ENCODE assay signal across 14 cellular contexts in the genomic region with DNA sequence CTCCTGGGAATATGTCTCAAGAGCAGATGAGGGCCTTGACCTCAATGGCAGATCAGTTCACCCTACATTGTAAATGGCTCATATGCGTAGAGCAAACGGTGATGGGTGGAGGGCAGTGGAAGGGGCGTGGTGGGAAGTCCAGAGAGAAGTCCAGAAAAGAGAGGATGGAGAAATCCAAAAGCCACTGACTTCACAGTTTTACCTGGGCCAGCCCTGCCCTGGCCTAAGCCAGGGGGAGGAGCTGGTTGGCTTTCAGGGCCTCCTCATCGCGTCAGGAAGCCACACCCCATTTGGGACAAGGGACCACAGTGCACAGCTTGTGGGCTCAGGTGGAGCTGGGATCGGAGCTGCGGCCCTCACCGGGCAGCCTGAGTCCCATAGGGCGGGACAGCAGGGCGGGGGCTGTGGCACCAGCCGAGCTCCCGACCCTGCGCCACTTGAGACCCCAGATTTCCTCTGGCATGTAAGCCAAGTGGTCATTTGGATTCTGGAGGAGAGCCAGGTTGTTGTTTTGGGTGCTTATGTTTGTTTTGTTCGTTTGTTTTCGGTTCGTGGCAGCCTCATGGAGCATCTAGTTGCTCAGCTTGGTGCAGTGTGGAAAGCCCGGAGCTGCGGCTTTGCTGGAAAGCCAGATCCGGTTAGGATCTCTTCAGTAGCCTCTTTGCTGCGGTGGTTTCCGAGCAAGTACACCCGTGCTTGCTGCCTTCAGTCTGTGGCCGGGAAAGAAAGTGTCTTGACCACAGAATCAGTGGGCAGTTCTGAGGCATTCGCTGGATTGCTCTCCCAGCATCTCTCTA. TPM values are rescaled to one million over a fixed set of nuclear protein-coding genes. Genes with fewer than 3 reads are reported as not detected.
DNase-seq lines count a peak whose midpoint lies in the region; ATAC-seq and TF ChIP-seq lines count a peak whose summit lies in the region.
"Had no signal": no experiment of that assay in that cellular context is flagged by ENCODE, and none has a peak within 500 bp of the region (broad histone marks: within the 10 kb centered on the region; RNA-seq: fewer than 3 reads in every experiment).

No MANE protein-coding gene starts in this region.

- H3K27ac Mint-ChIP-seq in endodermal cell = no peak overlapping the region
- peak overlapping the region; percentile 91 for H3K27ac Mint-ChIP-seq in nephron progenitor cell
- H3K27ac Mint-ChIP-seq in activated CD8-positive, alpha-beta T cell treated with anti-CD3 and anti-CD28 coated beads for 36 hours = no peak overlapping the region
- H3K27ac Mint-ChIP-seq: activated T-helper 17 cell treated with anti-CD3 and anti-CD28 coated beads, Interleukin-2, amount 50 U/mL, for 72 hours; brain; natural killer cell had no signal

- TF ChIP-seq POLR2A in ovary (IDR thresholded peaks at IDR 0.05) = no peak

- H3K4me3 Mint-ChIP-seq in endodermal cell (no peak overlapping the region), nephron progenitor cell (no peak overlapping the region)
- no peak overlapping the region for H3K4me3 Mint-ChIP-seq in activated CD8-positive, alpha-beta T cell treated with anti-CD3 and anti-CD28 coated beads for 36 hours
- H3K4me3 Mint-ChIP-seq: activated T-helper 17 cell treated with anti-CD3 and anti-CD28 coated beads, Interleukin-2, amount 50 U/mL, for 72 hours; brain; natural killer cell had no signal

- H3K9me3 ChIP-seq in endodermal cell (ENCODE audit: control insufficient read depth, low read length) = no peaks in the 10 kb centered on the region
- H3K9me3 ChIP-seq in ovary = no peaks in the 10 kb centered on the region
- no peaks in the 10 kb centered on the region for H3K9me3 ChIP-seq in colonic mucosa

- H3K27ac ChIP-seq in endodermal cell (ENCODE audit: low read depth, low read length) (no peak overlapping the region), ovary (no peak overlapping the region), colonic mucosa (no peak overlapping the region)

- H3K4me1 ChIP-seq in endodermal cell (ENCODE audit: control insufficient read depth, insufficient read depth, low read length) = no peaks in the 10 kb centered on the region
- H3K4me1 ChIP-seq in ovary (ENCODE audit: insufficient read depth) = peaks cover 2% of the 10 kb centered on the region
- H3K4me1 ChIP-seq in colonic mucosa = no peaks in the 10 kb centered on the region

- no peaks in the 10 kb centered on the region for H3K27me3 Mint-ChIP-seq in endodermal cell (ENCODE audit: insufficient read depth)
- peaks cover 6% of the 10 kb centered on the region for H3K27me3 Mint-ChIP-seq in nephron progenitor cell (ENCODE audit: low read depth, poor library complexity)
- H3K27me3 Mint-ChIP-seq in activated CD8-positive, alpha-beta T cell treated with anti-CD3 and anti-CD28 coated beads for 36 hours = peaks cover 4% of the 10 kb centered on the region

- H3K9me3 Mint-ChIP-seq in endodermal cell = peaks cover 2% of the 10 kb centered on the region
- H3K9me3 Mint-ChIP-seq in nephron progenitor cell = peaks cover 17% of the 10 kb centered on the region
- H3K9me3 Mint-ChIP-seq in activated CD8-positive, alpha-beta T cell treated with anti-CD3 and anti-CD28 coated beads for 36 hours = peaks cover 7% of the 10 kb centered on the region
- H3K9me3 Mint-ChIP-seq: activated T-helper 17 cell treated with anti-CD3 and anti-CD28 coated beads, Interleukin-2, amount 50 U/mL, for 72 hours; natural killer cell had no signal

- DNase-seq in DMS153 (lab: John Stamatoyannopoulos, UW) (peak; percentile 27), NCI-H2029 (lab: John Stamatoyannopoulos, UW) (peak; percentile 47), endodermal cell (peak; percentile 86), nephron progenitor cell (no peak), ovary (no peak), colonic mucosa (no peak)
- DNase-seq in activated CD4-positive, alpha-beta T cell treated with anti-CD3 and anti-CD28 coated beads, Interleukin-2, amount 50 U/mL, for 4 hours = no peak
- DNase-seq in activated CD8-positive, alpha-beta T cell treated with anti-CD3 and anti-CD28 coated beads for 36 hours = no peak
- DNase-seq: activated CD4-positive, alpha-beta T cell treated with anti-CD3 and anti-CD28 coated beads for 4 hours; natural killer cell; NCI-H1048; stimulated activated CD4-positive, alpha-beta T cell treated with anti-CD3 and anti-CD28 coated beads, Interleukin-12 subunit alpha, Interleukin-12 subunit beta, amount 100 ng/mL, for 4 hours had no signal

- CTCF ChIA-PET in activated CD8-positive, alpha-beta T cell treated with anti-CD3 and anti-CD28 coated beads for 36 hours (lab: Charles Lee) = no interaction called here

- H3K27me3 ChIP-seq in endodermal cell (ENCODE audit: control insufficient read depth, insufficient read depth, low read length, poor library complexity, severe bottlenecking) (no peaks in the 10 kb centered on the region), ovary (no peaks in the 10 kb centered on the region), colonic mucosa (no peaks in the 10 kb centered on the region)

- intact Hi-C loops in ovary (cut with DNase I) = no loop called here
- intact Hi-C loops in colonic mucosa (cut with DNase I) = no loop called here
- intact Hi-C loops in activated CD8-positive, alpha-beta T cell treated with anti-CD3 and anti-CD28 coated beads for 36 hours (cut with micrococcal nuclease) = no loop called here

- TF ChIP-seq CTCF in endodermal cell (conservative IDR thresholded peaks at IDR 0.05) (no peak), nephron progenitor cell (IDR thresholded peaks at IDR 0.05) (no peak), ovary (IDR thresholded peaks at IDR 0.05) (no peak), colonic mucosa (IDR thresholded peaks at IDR 0.05) (no peak)
- TF ChIP-seq CTCF in activated CD8-positive, alpha-beta T cell treated with anti-CD3 and anti-CD28 coated beads for 36 hours (IDR thresholded peaks at IDR 0.05) = no peak

- POLR2A ChIA-PET in activated CD8-positive, alpha-beta T cell treated with anti-CD3 and anti-CD28 coated beads for 36 hours (lab: Charles Lee) = no interaction called here

- H3K9ac ChIP-seq in endodermal cell (ENCODE audit: extremely low read depth, low read length, poor library complexity, severe bottlenecking) (no peak overlapping the region), colonic mucosa (ENCODE audit: low read depth in 2 of 2, low read length in 2 of 2) (no peak overlapping the region)

- H3K36me3 ChIP-seq in endodermal cell (ENCODE audit: control insufficient read depth, insufficient read depth, low read length) (no peaks in the 10 kb centered on the region), ovary (no peaks in the 10 kb centered on the region), colonic mucosa (no peaks in the 10 kb centered on the region)

- no peak for TF ChIP-seq EP300 in ovary (IDR thresholded peaks at IDR 0.05)

- no peak overlapping the region for H3K4me3 ChIP-seq in endodermal cell (ENCODE audit: low read length)
- H3K4me3 ChIP-seq in ovary = no peak overlapping the region
- no peak overlapping the region for H3K4me3 ChIP-seq in colonic mucosa

- WGBS in endodermal cell (ENCODE audit: insufficient coverage in 1 of 2, insufficient read length in 1 of 2), 2 experiments = 83 to 87% methylated on average over 17 to 24 of the region's 24 CpGs
- 45 to 62% (median 53%) methylated on average over 24 of the region's 24 CpGs for WGBS in ovary, 3 donors

- H3K36me3 Mint-ChIP-seq in endodermal cell (ENCODE audit: low read depth) (no peaks in the 10 kb centered on the region), nephron progenitor cell (ENCODE audit: low read depth) (peaks cover 6% of the 10 kb centered on the region)
- no peaks in the 10 kb centered on the region for H3K36me3 Mint-ChIP-seq in activated CD8-positive, alpha-beta T cell treated with anti-CD3 and anti-CD28 coated beads for 36 hours (ENCODE audit: low read depth)
- H3K36me3 Mint-ChIP-seq: brain, natural killer cell had no signal

- H3K4me1 Mint-ChIP-seq in endodermal cell (peaks cover 16% of the 10 kb centered on the region), nephron progenitor cell (peaks cover 30% of the 10 kb centered on the region)
- H3K4me1 Mint-ChIP-seq in activated CD8-positive, alpha-beta T cell treated with anti-CD3 and anti-CD28 coated beads for 36 hours (ENCODE audit: low read depth) = no peaks in the 10 kb centered on the region
- H3K4me1 Mint-ChIP-seq: activated T-helper 17 cell treated with anti-CD3 and anti-CD28 coated beads, Interleukin-2, amount 50 U/mL, for 72 hours; natural killer cell had no signal

- no peak for ATAC-seq in activated CD8-positive, alpha-beta T cell treated with anti-CD3 and anti-CD28 coated beads for 36 hours
- ATAC-seq: activated T-helper 17 cell treated with anti-CD3 and anti-CD28 coated beads, Interleukin-2, amount 50 U/mL, for 72 hours; natural killer cell had no signal

RNA-seq across cellular contexts. Expression of gene RIOK1, which starts 42.2 kb away (rescaled TPM):
- total RNA-seq in endodermal cell (10 to 100 TPM; 17.7 to 20.3 TPM), ovary (10 to 100 TPM; 11.2 to 33.2 (median 18.5) TPM), colonic mucosa (10 to 100 TPM; 16.6 to 16.9 TPM)
- polyA plus RNA-seq in endodermal cell (2013, experiment 1 of 2) = 20.2 TPM
- 17.9 TPM for polyA plus RNA-seq in endodermal cell (2013, experiment 2 of 2)
- 10 to 100 TPM; 11.7 to 17.3 TPM for polyA plus RNA-seq in ovary
- total RNA-seq in activated CD8-positive, alpha-beta T cell treated with anti-CD3 and anti-CD28 coated beads for 36 hours = 10 to 100 TPM; 46.8 to 50.0 TPM

RNA-seq across cellular contexts. Expression of gene CAGE1, which starts 42.2 kb away (rescaled TPM):
- total RNA-seq in endodermal cell (under 1 TPM; 0.15 to 0.22 TPM), ovary (not detected), colonic mucosa (not detected)
- not detected for polyA plus RNA-seq in endodermal cell (2013, experiment 1 of 2)
- not detected for polyA plus RNA-seq in endodermal cell (2013, experiment 2 of 2)
- not detected for polyA plus RNA-seq in ovary
- total RNA-seq in activated CD8-positive, alpha-beta T cell treated with anti-CD3 and anti-CD28 coated beads for 36 hours = under 1 TPM; 0.11 to 0.18 TPM

Comparison
In these comparisons a context has a peak if more than half of its experiments do, and no peak if none do; other contexts are left out.
1. DNase-seq: peak in DMS153 (single experiment), NCI-H2029 (single experiment) and endodermal cell (single experiment); none in nephron progenitor cell (single experiment), ovary (0 of 5), colonic mucosa (single experiment), activated CD4-positive, alpha-beta T cell treated with anti-CD3 and anti-CD28 coated beads, Interleukin-2, amount 50 U/mL, for 4 hours (0 of 2) and activated CD8-positive, alpha-beta T cell treated with anti-CD3 and anti-CD28 coated beads for 36 hours (single experiment).